9 cellular contexts compared by ENCODE assay signal in genomic region chr2:188765522-188765921, GRCh38.
DNase-seq lines count a peak whose midpoint lies in the region; ATAC-seq and TF ChIP-seq lines count a peak whose summit lies in the region.
"Had no signal": no experiment of that assay in that cellular context is flagged by ENCODE, and none has a peak within 500 bp of the region (broad histone marks: within the 10 kb centered on the region; RNA-seq: fewer than 3 reads in every experiment).

No MANE protein-coding gene starts in this region.

- TF ChIP-seq CTCF in WERI-Rb-1 (IDR thresholded peaks at IDR 0.05; ENCODE audit: low read depth, low read length) (peak; percentile 55), osteocyte (IDR thresholded peaks at IDR 0.05) (peak; percentile 41)

- ATAC-seq in HG03159 (IDR thresholded peaks at IDR 0.05; ENCODE audit: unreplicated experiment), result peak; percentile 70
- ATAC-seq: CD8-positive, alpha-beta T cell had no signal

- H3K27ac Mint-ChIP-seq in osteocyte (ENCODE audit: unreplicated experiment), result no peak overlapping the region
- H3K27ac Mint-ChIP-seq: CD8-positive, alpha-beta T cell had no signal

- H3K9me3 ChIP-seq in WERI-Rb-1 (ENCODE audit: severe bottlenecking), result no peaks in the 10 kb centered on the region

- DNase-seq in NCI-H82 (lab: John Stamatoyannopoulos, UW) (peak; percentile 71), NCI-H82 treated with DMSO at 0.1 percent for 48 hours (lab: John Stamatoyannopoulos, UW; ENCODE audit: unreplicated experiment) (no peak), WERI-Rb-1 (peak; percentile 40), osteocyte (ENCODE audit: extremely low spot score, unreplicated experiment) (no peak), dedifferentiated amniotic fluid mesenchymal stem cell (ENCODE audit: extremely low spot score) (no peak), HuH-7.5 (ENCODE audit: low spot score) (no peak), AML-193 (lab: John Stamatoyannopoulos, UW) (no peak)
- DNase-seq: CD8-positive, alpha-beta T cell had no signal

- no peak overlapping the region for H3K27ac ChIP-seq in WERI-Rb-1

- peaks cover 12% of the 10 kb centered on the region for H3K4me1 Mint-ChIP-seq in osteocyte (ENCODE audit: unreplicated experiment)

- H3K27me3 Mint-ChIP-seq in osteocyte (ENCODE audit: unreplicated experiment), result no peaks in the 10 kb centered on the region

- no peaks in the 10 kb centered on the region for H3K36me3 Mint-ChIP-seq in osteocyte (ENCODE audit: unreplicated experiment)
- H3K36me3 Mint-ChIP-seq: CD8-positive, alpha-beta T cell had no signal

- no peak overlapping the region for H3K4me3 ChIP-seq in WERI-Rb-1 (ENCODE audit: low read depth, low read length)

- H3K36me3 ChIP-seq in WERI-Rb-1, result no peaks in the 10 kb centered on the region

- H3K9me3 Mint-ChIP-seq in osteocyte (ENCODE audit: unreplicated experiment), result peaks cover 4% of the 10 kb centered on the region

- H3K27me3 ChIP-seq in WERI-Rb-1 (ENCODE audit: insufficient read depth, low read depth, severe bottlenecking), result no peaks in the 10 kb centered on the region

- H3K4me3 Mint-ChIP-seq in osteocyte (ENCODE audit: unreplicated experiment), result no peak overlapping the region
- H3K4me3 Mint-ChIP-seq: CD8-positive, alpha-beta T cell had no signal

Comparison
In these comparisons a context has a peak if more than half of its experiments do, and no peak if none do; other contexts are left out.
1. DNase-seq: peak in NCI-H82 (single experiment) and WERI-Rb-1 (single experiment); none in NCI-H82 treated with DMSO at 0.1 percent for 48 hours (single experiment), osteocyte (single experiment), dedifferentiated amniotic fluid mesenchymal stem cell (single experiment), HuH-7.5 (single experiment) and AML-193 (0 of 2).